Comparison of ENCODE assay signal across 19 cellular contexts in genomic region chr7:69683002-69683401, GRCh38.
DNase-seq lines count a peak whose midpoint lies in the region; ATAC-seq lines count a peak whose summit lies in the region.
"Had no signal": no experiment of that assay in that cellular context is flagged by ENCODE, and none has a peak within 500 bp of the region (broad histone marks: within the 10 kb centered on the region; RNA-seq: fewer than 3 reads in every experiment).

No MANE protein-coding gene starts in this region.

- H3K4me1 ChIP-seq in Karpas-422 (ENCODE audit: low read length): peaks cover 41% of the 10 kb centered on the region
- H3K4me1 ChIP-seq: colonic mucosa had no signal

- peaks cover 5% of the 10 kb centered on the region; the same call in 1 of the 2 replicates for H4K20me1 ChIP-seq in Karpas-422 (ENCODE audit: insufficient read depth, low read depth, low read length)

- H3K9me3 ChIP-seq in Karpas-422 (ENCODE audit: low read length): no peaks in the 10 kb centered on the region
- H3K9me3 ChIP-seq: colonic mucosa, transverse colon had no signal

- H2AFZ ChIP-seq in Karpas-422 (ENCODE audit: low read length): no peak overlapping the region
- H2AFZ ChIP-seq: neural progenitor cell had no signal

- H3K79me2 ChIP-seq in Karpas-422 (ENCODE audit: low read length): no peaks in the 10 kb centered on the region

- no peaks in the 10 kb centered on the region for H3K36me3 ChIP-seq in Karpas-422 (ENCODE audit: insufficient read depth, low read length)
- H3K36me3 ChIP-seq: colonic mucosa, neural progenitor cell, transverse colon had no signal

- peak; percentile 76 for ATAC-seq in GM18868 (IDR thresholded peaks at IDR 0.05; ENCODE audit: unreplicated experiment)
- ATAC-seq in GM21619 (IDR thresholded peaks at IDR 0.05; ENCODE audit: unreplicated experiment): no peak
- ATAC-seq in HG03439 (IDR thresholded peaks at IDR 0.05; ENCODE audit: unreplicated experiment): no peak
- ATAC-seq: activated CD4-positive, CD25-positive, alpha-beta regulatory T cell treated with anti-CD3 and anti-CD28 coated beads, Interleukin-2, amount 50 U/mL, for 24 hours; left lobe of liver; stimulated activated naive CD8-positive, alpha-beta T cell treated with anti-CD3 and anti-CD28 coated beads, Interleukin-15, Interleukin-2, amounts not matched to agents 100 U/mL and 50 U/mL, for 24 hours had no signal

- H3K9me2 ChIP-seq in Karpas-422 (replicated peaks; ENCODE audit: insufficient read depth, low read length): no peaks in the 10 kb centered on the region

- H3K27ac ChIP-seq in Karpas-422 (ENCODE audit: low read length): no peak overlapping the region
- H3K27ac ChIP-seq: colonic mucosa, neural progenitor cell, transverse colon had no signal

- H3K9ac ChIP-seq in Karpas-422 (ENCODE audit: low read length): no peak overlapping the region
- H3K9ac ChIP-seq: neural progenitor cell had no signal

- no peak overlapping the region for H3K4me3 ChIP-seq in Karpas-422 (ENCODE audit: low read length)
- H3K4me3 ChIP-seq: colonic mucosa, neural progenitor cell, transverse colon had no signal

- H3K4me2 ChIP-seq in Karpas-422 (ENCODE audit: low read depth, low read length, poor library complexity, severe bottlenecking): no peak overlapping the region
- H3K4me2 ChIP-seq: neural progenitor cell had no signal

- no peaks in the 10 kb centered on the region for H3K27me3 ChIP-seq in Karpas-422 (ENCODE audit: low read length)
- H3K27me3 ChIP-seq: colonic mucosa, neural progenitor cell, transverse colon had no signal

- DNase-seq in DMS153 treated with DMSO at 0.1 percent for 48 hours (lab: John Stamatoyannopoulos, UW; ENCODE audit: unreplicated experiment) (peak; percentile 34), NCI-H1105 treated with DMSO at 0.1 percent for 48 hours (lab: John Stamatoyannopoulos, UW) (peak; percentile 54), astrocyte of the hippocampus (ENCODE audit: low read depth, low spot score) (peak; percentile 42), Karpas-422 (no peak)
- no peak for DNase-seq in activated CD4-positive, alpha-beta T cell treated with anti-CD3 and anti-CD28 coated beads for 48 hours
- DNase-seq: CD8-positive, alpha-beta memory T cell; colonic mucosa; glutamatergic neuron; NCI-H1694; NCI-H524; stimulated activated naive CD8-positive, alpha-beta T cell treated with anti-CD3 and anti-CD28 coated beads, Interleukin-15, Interleukin-2, amounts not matched to agents 100 U/mL and 50 U/mL, for 24 hours; T1000; transverse colon had no signal

Comparison
In these comparisons a context has a peak if more than half of its experiments do, and no peak if none do; other contexts are left out.
1. DNase-seq: peak in DMS153 treated with DMSO at 0.1 percent for 48 hours (single experiment), NCI-H1105 treated with DMSO at 0.1 percent for 48 hours (single experiment) and astrocyte of the hippocampus (single experiment); none in activated CD4-positive, alpha-beta T cell treated with anti-CD3 and anti-CD28 coated beads for 48 hours (single experiment) and Karpas-422 (single experiment).